In genomic region chr17:33980193-33980592, GRCh38 we compare ENCODE assay signal across 21 cellular contexts.
DNase-seq lines count a peak whose midpoint lies in the region; ATAC-seq, FAIRE-seq and TF ChIP-seq lines count a peak whose summit lies in the region.
"Had no signal": no experiment of that assay in that cellular context is flagged by ENCODE, and none has a peak within 500 bp of the region (broad histone marks: within the 10 kb centered on the region; RNA-seq: fewer than 3 reads in every experiment).

No MANE protein-coding gene starts in this region.

- WGBS in GM12878 (ENCODE audit: insufficient coverage, insufficient replicate concordance, low lambda C conversion rate, missing lambda C conversion rate), result 0% methylated on average over 2 of the region's 2 CpGs

- H3K36me3 ChIP-seq in BLaER1 treated with 17β-estradiol and CSF1 and Interleukin-3, amounts not matched to agents 10 nM and 100 nM, result no peaks in the 10 kb centered on the region
- no peaks in the 10 kb centered on the region for H3K36me3 ChIP-seq in GM12878 (ENCODE audit: control insufficient read depth in 2 of 2, insufficient read depth in 2 of 2, low read length in 1 of 2)
- H3K36me3 ChIP-seq: HAP-1 had no signal

- H4K20me1 ChIP-seq in BLaER1 treated with 17β-estradiol and CSF1 and Interleukin-3, amounts not matched to agents 10 nM and 100 nM, result no peaks in the 10 kb centered on the region
- H4K20me1 ChIP-seq in GM12878 (ENCODE audit: control insufficient read depth, insufficient read depth), result no peaks in the 10 kb centered on the region

- BruUV-seq in GM12878 (replicated peaks; lab: Mats Ljungman, UMichigan), result no TSS peak

- H2AFZ ChIP-seq in GM12878 (ENCODE audit: control insufficient read depth, low read depth, low read length), result no peak overlapping the region

- TF ChIP-seq POLR2A in GM12878 (IDR thresholded peaks at IDR 0.05; ENCODE audit: low read depth, low read length), result no peak

- ATAC-seq in HG02610 (IDR thresholded peaks at IDR 0.05; ENCODE audit: unreplicated experiment) (peak; percentile 56), GM12878 (peak; percentile 70), HG02763 (IDR thresholded peaks at IDR 0.05; ENCODE audit: unreplicated experiment) (no peak), GM18511 (IDR thresholded peaks at IDR 0.05; ENCODE audit: unreplicated experiment) (no peak), GM21381 (IDR thresholded peaks at IDR 0.05; ENCODE audit: unreplicated experiment) (no peak)
- ATAC-seq: A549, K562, SK-N-SH treated with all-trans-retinoic acid at 6 μM for 48 hours had no signal

- H3K27me3 ChIP-seq in BLaER1 treated with 17β-estradiol and CSF1 and Interleukin-3, amounts not matched to agents 10 nM and 100 nM, result no peaks in the 10 kb centered on the region
- no peaks in the 10 kb centered on the region; a peak in 1 of 4 replicates for H3K27me3 ChIP-seq in GM12878 (replicated peaks in 1 of 2; ENCODE audit: control insufficient read depth in 2 of 2, insufficient read depth in 2 of 2, low read length in 1 of 2)

- H3K4me1 ChIP-seq in BLaER1 treated with 17β-estradiol and CSF1 and Interleukin-3, amounts not matched to agents 10 nM and 100 nM, result peaks cover 0 to 38% (median 18%) of the 10 kb centered on the region in 10 experiments; a peak in 15 of 20 replicates
- peaks cover 14% of the 10 kb centered on the region for H3K4me1 ChIP-seq in GM12878 (ENCODE audit: control insufficient read depth, insufficient read depth, low read length)
- H3K4me1 ChIP-seq: A549, HAP-1 had no signal

- POLR2A ChIA-PET in GM12878 (lab: Charles Lee), result no interaction called here

- TF ChIP-seq RAD21 in GM12878 (IDR thresholded peaks at IDR 0.05; ENCODE audit: insufficient read depth, low read depth, low read length), result no peak

- no peaks in the 10 kb centered on the region for H3K79me2 ChIP-seq in GM12878 (ENCODE audit: control insufficient read depth, insufficient read depth, low read length)

- H3K4me3 ChIP-seq in BLaER1 treated with 17β-estradiol and CSF1 and Interleukin-3, amounts not matched to agents 10 nM and 100 nM, result no peak overlapping the region
- H3K4me3 ChIP-seq in GM12878, result no peak overlapping the region
- H3K4me3 ChIP-seq: A549, HAP-1, K562 had no signal

- SMC1A ChIA-PET in GM12878 (lab: Charles Lee; ENCODE audit: uncharacterized antibody, unreplicated experiment), result interaction anchor here (0.7 to 1.4 kb wide), 3 partner anchors 8 to 15 kb away, joined by 3 to 5 read pairs (median 4); no protein-coding TSS in a partner anchor

- intact Hi-C loops in GM12878 (cut with micrococcal nuclease; ENCODE audit: unreplicated experiment), result no loop called here

- no peak overlapping the region for H3K27ac ChIP-seq in BLaER1 treated with 17β-estradiol and CSF1 and Interleukin-3, amounts not matched to agents 10 nM and 100 nM
- H3K27ac ChIP-seq in GM12878 (ENCODE audit: control insufficient read depth, insufficient read depth), result no peak overlapping the region
- H3K27ac ChIP-seq: A549 had no signal

- no peak overlapping the region for H3K9ac ChIP-seq in BLaER1 treated with 17β-estradiol and CSF1 and Interleukin-3, amounts not matched to agents 10 nM and 100 nM
- H3K9ac ChIP-seq in GM12878 (ENCODE audit: control insufficient read depth, insufficient read depth, low read length), result no peak overlapping the region

- H3K4me2 ChIP-seq in BLaER1 treated with 17β-estradiol and CSF1 and Interleukin-3, amounts not matched to agents 10 nM and 100 nM, result peak overlapping the region in 6 of 11 experiments; percentile 11 to 56 (median 54); a peak in 10 of 22 replicates
- no peak overlapping the region for H3K4me2 ChIP-seq in GM12878 (ENCODE audit: control insufficient read depth, insufficient read depth)
- H3K4me2 ChIP-seq: A549 had no signal

- TF ChIP-seq CTCF in GM13976 (IDR thresholded peaks at IDR 0.05; ENCODE audit: borderline replicate concordance, control extremely low read depth, extremely low read depth, insufficient read depth, missing control alignments), result no peak
- TF ChIP-seq CTCF in GM12878 (IDR thresholded peaks at IDR 0.05 in 2 of 3, conservative IDR thresholded peaks at IDR 0.05 in 1 of 3; ENCODE audit: control insufficient read depth in 2 of 3, extremely low read depth in 1 of 3, insufficient read depth in 1 of 3, low read depth in 3 of 3, low read length in 3 of 3), result no peak

- in situ Hi-C loops in GM13976 (cut with MboI; ENCODE audit: low sequenced_read_pairs, unreplicated experiment), result no loop called here
- in situ Hi-C loops in GM12878 (cut with MboI), result no loop called here

- RAD21 ChIA-PET in GM12878 (lab: Charles Lee; ENCODE audit: unreplicated experiment), result no interaction called here

- DNase-seq in GM13976 (ENCODE audit: low spot score), result peak; percentile 40
- peak; percentile 46 for DNase-seq in GM12878 (ENCODE audit: low read depth, low spot score)
- no peak for DNase-seq in NCI-H1417 treated with DMSO at 0.1 percent for 48 hours (lab: John Stamatoyannopoulos, UW)
- DNase-seq: C1 segment of cervical spinal cord, DMS 273 treated with DMSO at 0.1 percent for 48 hours, GDM1, NCI-H1092, NCI-H2081 treated with DMSO at 0.1 percent for 48 hours, NCI-H510A treated with DMSO at 0.1 percent for 48 hours, NCI-H82, SHP77 had no signal

- CTCF ChIA-PET in GM12878 (lab: Yijun Ruan, JAX), result no interaction called here

- no peak for TF ChIP-seq EP300 in GM12878 (IDR thresholded peaks at IDR 0.05; ENCODE audit: borderline replicate concordance in 1 of 2, control insufficient read depth in 1 of 2, low read depth in 2 of 2, low read length in 2 of 2)

- 0 out of 22 replicates have a peak, but pooled peaks cover 0 to 5% (median 0%) of the 10 kb centered on the region in 11 experiments for H3K9me3 ChIP-seq in BLaER1 treated with 17β-estradiol and CSF1 and Interleukin-3, amounts not matched to agents 10 nM and 100 nM (replicated peaks in 1 of 11)
- H3K9me3 ChIP-seq in GM12878 (replicated peaks; ENCODE audit: control insufficient read depth, insufficient read depth, low read length), result no peaks in the 10 kb centered on the region; the same call in 2 of the 3 replicates
- H3K9me3 ChIP-seq: A549, HAP-1 had no signal

- FAIRE-seq in GM12878 (lab: Jason Lieb, UNC), result peak; percentile 71
- FAIRE-seq: A549, GM19239, K562 had no signal

TF ChIP-seq in GM12878, 131 proteins besides CTCF, POLR2A, EP300 and RAD21 (continues in another document):
- no peak for TF ChIP-seq FOXM1 (IDR thresholded peaks at IDR 0.05; ENCODE audit: low read depth, low read length)
- peak; percentile 87 for TF ChIP-seq TCF7 (IDR thresholded peaks at IDR 0.05; ENCODE audit: borderline replicate concordance)
- TF ChIP-seq BCL11A (IDR thresholded peaks at IDR 0.05; ENCODE audit: low read depth, low read length), result peak; percentile 41; the same call in 1 of the 2 replicates
- peak; percentile 55 for TF ChIP-seq RUNX3 (IDR thresholded peaks at IDR 0.05; ENCODE audit: low read length)
- TF ChIP-seq, protein P1, sequence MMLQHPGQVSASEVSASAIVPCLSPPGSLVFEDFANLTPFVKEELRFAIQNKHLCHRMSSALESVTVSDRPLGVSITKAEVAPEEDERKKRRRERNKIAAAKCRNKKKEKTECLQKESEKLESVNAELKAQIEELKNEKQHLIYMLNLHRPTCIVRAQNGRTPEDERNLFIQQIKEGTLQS (IDR thresholded peaks at IDR 0.05; ENCODE audit: borderline replicate concordance, extremely low read depth, low read depth, low read length), result no peak
- no peak for TF ChIP-seq CBX5 (IDR thresholded peaks at IDR 0.05; ENCODE audit: low read depth)
- TF ChIP-seq SRF (IDR thresholded peaks at IDR 0.05; ENCODE audit: low read depth in 2 of 2, low read length in 2 of 2), result no peak
- TF ChIP-seq IRF4 (IDR thresholded peaks at IDR 0.05; ENCODE audit: low read depth, low read length), result peak; percentile 71
- TF ChIP-seq, protein P2, sequence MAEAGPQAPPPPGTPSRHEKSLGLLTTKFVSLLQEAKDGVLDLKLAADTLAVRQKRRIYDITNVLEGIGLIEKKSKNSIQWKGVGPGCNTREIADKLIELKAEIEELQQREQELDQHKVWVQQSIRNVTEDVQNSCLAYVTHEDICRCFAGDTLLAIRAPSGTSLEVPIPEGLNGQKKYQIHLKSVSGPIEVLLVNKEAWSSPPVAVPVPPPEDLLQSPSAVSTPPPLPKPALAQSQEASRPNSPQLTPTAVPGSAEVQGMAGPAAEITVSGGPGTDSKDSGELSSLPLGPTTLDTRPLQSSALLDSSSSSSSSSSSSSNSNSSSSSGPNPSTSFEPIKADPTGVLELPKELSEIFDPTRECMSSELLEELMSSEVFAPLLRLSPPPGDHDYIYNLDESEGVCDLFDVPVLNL (IDR thresholded peaks at IDR 0.05; ENCODE audit: low read depth, low read length), result no peak
- TF ChIP-seq JUNB (IDR thresholded peaks at IDR 0.05), result peak; percentile 83
- TF ChIP-seq SP1 (IDR thresholded peaks at IDR 0.05; ENCODE audit: low read depth, low read length), result no peak
- TF ChIP-seq, protein P3, sequence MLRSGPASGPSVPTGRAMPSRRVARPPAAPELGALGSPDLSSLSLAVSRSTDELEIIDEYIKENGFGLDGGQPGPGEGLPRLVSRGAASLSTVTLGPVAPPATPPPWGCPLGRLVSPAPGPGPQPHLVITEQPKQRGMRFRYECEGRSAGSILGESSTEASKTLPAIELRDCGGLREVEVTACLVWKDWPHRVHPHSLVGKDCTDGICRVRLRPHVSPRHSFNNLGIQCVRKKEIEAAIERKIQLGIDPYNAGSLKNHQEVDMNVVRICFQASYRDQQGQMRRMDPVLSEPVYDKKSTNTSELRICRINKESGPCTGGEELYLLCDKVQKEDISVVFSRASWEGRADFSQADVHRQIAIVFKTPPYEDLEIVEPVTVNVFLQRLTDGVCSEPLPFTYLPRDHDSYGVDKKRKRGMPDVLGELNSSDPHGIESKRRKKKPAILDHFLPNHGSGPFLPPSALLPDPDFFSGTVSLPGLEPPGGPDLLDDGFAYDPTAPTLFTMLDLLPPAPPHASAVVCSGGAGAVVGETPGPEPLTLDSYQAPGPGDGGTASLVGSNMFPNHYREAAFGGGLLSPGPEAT (IDR thresholded peaks at IDR 0.05; ENCODE audit: low read depth), result 0 out of 2 replicates have a peak, but pooled peaks have one; percentile 22

Comparison
In these comparisons a context has a peak if more than half of its experiments do, and no peak if none do; other contexts are left out.
1. ATAC-seq: peak in HG02610 (single experiment) and GM12878 (single experiment); none in HG02763 (single experiment), GM18511 (single experiment) and GM21381 (single experiment).